Comparison of ENCODE assay signal across 21 cellular contexts in genomic region chr11:27693398-27693797, GRCh38. TPM values are rescaled to one million over a fixed set of nuclear protein-coding genes. Genes with fewer than 3 reads are reported as not detected.
DNase-seq lines count a peak whose midpoint lies in the region; ATAC-seq and TF ChIP-seq lines count a peak whose summit lies in the region.
"Had no signal": no experiment of that assay in that cellular context is flagged by ENCODE, and none has a peak within 500 bp of the region (broad histone marks: within the 10 kb centered on the region; RNA-seq: fewer than 3 reads in every experiment).

No MANE protein-coding gene starts in this region.

- CTCF ChIA-PET in CD4-positive, alpha-beta T cell (lab: Charles Lee): no interaction called here

- no peaks in the 10 kb centered on the region for H3K27me3 ChIP-seq in right cardiac atrium (ENCODE audit: control insufficient read depth, insufficient read depth)
- peaks cover 36% of the 10 kb centered on the region for H3K27me3 ChIP-seq in CD4-positive, alpha-beta T cell (ENCODE audit: control insufficient read depth, insufficient read depth, low read length)

- H3K4me1 Mint-ChIP-seq in CD4-positive, alpha-beta T cell (ENCODE audit: low read depth): peaks cover under 1% of the 10 kb centered on the region

- no peaks in the 10 kb centered on the region for H3K9me3 ChIP-seq in right cardiac atrium (ENCODE audit: control insufficient read depth, low read length)
- no peaks in the 10 kb centered on the region for H3K9me3 ChIP-seq in CD4-positive, alpha-beta T cell (ENCODE audit: control insufficient read depth, low read length)
- H3K9me3 ChIP-seq: BLaER1 had no signal

- peak in 2 of 3 donors; percentile 20 to 47 for DNase-seq in right cardiac atrium
- no peak for DNase-seq in cardiac septum (ENCODE audit: low spot score)
- DNase-seq in amniotic epithelial cell (ENCODE audit: low read depth): peak; percentile 58
- peak; percentile 79 for DNase-seq in fibroblast of the aortic adventitia (ENCODE audit: low read depth)
- no peak for DNase-seq in CD4-positive, alpha-beta T cell
- no peak for DNase-seq in foreskin fibroblast
- no peak for DNase-seq in SKM-1 (lab: John Stamatoyannopoulos, UW; ENCODE audit: unreplicated experiment)
- no peak for DNase-seq in D341Med (ENCODE audit: low spot score)
- DNase-seq: 8988T; Calu3; CD8-positive, alpha-beta T cell; DMS53; HCEC 1CT; NCI-H1417; NCI-H187 treated with DMSO at 0.1 percent for 48 hours; NCI-H2227 treated with DMSO at 0.1 percent for 48 hours; NCI-H524 treated with DMSO at 0.1 percent for 48 hours; RPMI8226; SHP77 treated with DMSO at 0.1 percent for 48 hours had no signal

- H3K27ac ChIP-seq in right cardiac atrium (ENCODE audit: low read length): no peak overlapping the region
- no peak overlapping the region for H3K27ac ChIP-seq in CD4-positive, alpha-beta T cell (ENCODE audit: low read depth, low read length)
- H3K27ac ChIP-seq: BLaER1, KMS-11 had no signal

- TF ChIP-seq CTCF in fibroblast of the aortic adventitia (IDR thresholded peaks at IDR 0.05; ENCODE audit: insufficient read depth, low read length) (no peak), foreskin fibroblast (IDR thresholded peaks at IDR 0.05; ENCODE audit: low read depth, low read length) (no peak)
- TF ChIP-seq CTCF in CD4-positive, alpha-beta T cell (IDR thresholded peaks at IDR 0.05): no peak

- no peak overlapping the region for H3K4me3 ChIP-seq in right cardiac atrium (ENCODE audit: low read length)
- peak overlapping the region; percentile 1 for H3K4me3 ChIP-seq in fibroblast of the aortic adventitia (ENCODE audit: low read depth, low read length)
- no peak overlapping the region for H3K4me3 ChIP-seq in foreskin fibroblast (ENCODE audit: low read depth in 1 of 2, low read length in 2 of 2)
- H3K4me3 ChIP-seq: BLaER1 had no signal

- peaks cover 39% of the 10 kb centered on the region for H3K27me3 Mint-ChIP-seq in CD4-positive, alpha-beta T cell

- H3K9me3 Mint-ChIP-seq in CD4-positive, alpha-beta T cell: no peaks in the 10 kb centered on the region
- H3K9me3 Mint-ChIP-seq: CD8-positive, alpha-beta T cell had no signal

- H3K4me1 ChIP-seq in right cardiac atrium (ENCODE audit: control insufficient read depth, insufficient read depth, low read length): no peaks in the 10 kb centered on the region
- H3K4me1 ChIP-seq: BLaER1 had no signal

- intact Hi-C loops in right cardiac atrium (cut with DNase I): loop anchor here in 2 of 4 donors (10.0 kb wide), 1 partner anchor 1641 kb away; no protein-coding TSS in a partner anchor
- intact Hi-C loops in cardiac septum (cut with DNase I): loop anchor here (10.0 kb wide), 1 partner anchor 411 kb away; the partner anchor contains the start of genes KIF18A and METTL15
- intact Hi-C loops in CD4-positive, alpha-beta T cell (cut with DNase I, micrococcal nuclease): no loop called here

- ATAC-seq in right cardiac atrium: no peak
- ATAC-seq in CD4-positive, alpha-beta T cell (ENCODE audit: poor library complexity): no peak
- ATAC-seq: CD8-positive, alpha-beta T cell had no signal

- WGBS in right cardiac atrium: 41% methylated on average over 5 of the region's 5 CpGs

- POLR2A ChIA-PET in CD4-positive, alpha-beta T cell (lab: Charles Lee): no interaction called here

- H3K4me3 Mint-ChIP-seq in CD4-positive, alpha-beta T cell: no peak overlapping the region
- H3K4me3 Mint-ChIP-seq: CD8-positive, alpha-beta T cell had no signal

- H3K36me3 Mint-ChIP-seq in CD4-positive, alpha-beta T cell (ENCODE audit: low read depth): no peaks in the 10 kb centered on the region
- H3K36me3 Mint-ChIP-seq: CD8-positive, alpha-beta T cell had no signal

- no peak overlapping the region for H3K27ac Mint-ChIP-seq in CD4-positive, alpha-beta T cell
- H3K27ac Mint-ChIP-seq: CD8-positive, alpha-beta T cell had no signal

RNA-seq across cellular contexts. Expression of gene BDNF, which starts 6.9 kb away (rescaled TPM):
- total RNA-seq in right cardiac atrium (under 1 TPM in 3 of 4 donors, not detected in 1; 0.06 to 0.09 (median 0.08) TPM), cardiac septum (8.4 TPM), fibroblast of the aortic adventitia (ENCODE audit: low replicate concordance) (2.0 and 8.1 TPM in 2 replicates)
- polyA plus RNA-seq in right cardiac atrium: 0.05 TPM
- not detected for total RNA-seq in CD4-positive, alpha-beta T cell
- total RNA-seq: CD8-positive, alpha-beta T cell had no signal

Comparison
In these comparisons a context has a peak if more than half of its experiments do, and no peak if none do; other contexts are left out.
1. DNase-seq: peak in right cardiac atrium (2 of 3), amniotic epithelial cell (single experiment) and fibroblast of the aortic adventitia (single experiment); none in cardiac septum (single experiment), CD4-positive, alpha-beta T cell (0 of 10), foreskin fibroblast (0 of 2), SKM-1 (single experiment) and D341Med (single experiment).